Comparison of ENCODE assay signal across 20 cellular contexts in genomic region chr1:18736958-18737357, GRCh38.
"Had no signal": no experiment of that assay in that cellular context is flagged by ENCODE, and none has a peak within 500 bp of the region (broad histone marks: within the 10 kb centered on the region; RNA-seq: fewer than 3 reads in every experiment).

No MANE protein-coding gene starts in this region.

- DNase-seq: colonic mucosa; dermis blood vessel endothelial cell; erythroblast; foreskin keratinocyte; immature natural killer cell; left lung; lower lobe of right lung; midbrain; right lobe of liver; stimulated activated CD4-positive, alpha-beta T cell treated with anti-CD3 and anti-CD28 coated beads, Interleukin-15, amount 100 ng/mL, for 24 hours; stimulated activated CD4-positive, alpha-beta T cell treated with anti-CD3 and anti-CD28 coated beads, Interleukin-1b, Interleukin-23, amount 100 ng/mL, for 48 hours; stimulated activated CD4-positive, alpha-beta T cell treated with anti-CD3 and anti-CD28 coated beads, Interleukin-4, amount 100 ng/mL, for 24 hours; stimulated activated naive CD8-positive, alpha-beta T cell treated with anti-CD3 and anti-CD28 coated beads, Interleukin-15, amount 100 ng/mL, for 72 hours; testis had no signal

- H3K27me3 ChIP-seq: colonic mucosa, right lobe of liver, testis had no signal

- H3K4me3 ChIP-seq: colonic mucosa, left lung, lower lobe of right lung, prostate gland, right lobe of liver, testis, tibial nerve had no signal

- H3K27ac ChIP-seq: colonic mucosa, foreskin keratinocyte, left lung, lower lobe of right lung, parathyroid adenoma, prostate gland, right lobe of liver, testis, tibial nerve had no signal

- H3K4me3 Mint-ChIP-seq: immature natural killer cell; memory B cell; natural killer cell treated with Interleukin-12 subunit alpha and Interleukin-12 subunit beta and Interleukin-15 and Interleukin-18, amount 100 ng/mL, for 72 hours; stimulated activated memory B cell treated with anti-CD40 and anti-IgM and Interleukin-4, amounts not matched to agents 10 μg/mL and 1 μg/mL and 100 μg/mL, for 72 hours; stimulated activated naive CD8-positive, alpha-beta T cell treated with anti-CD3 and anti-CD28 coated beads, Interleukin-15, amount 100 ng/mL, for 72 hours had no signal

- H2AFZ ChIP-seq: parathyroid adenoma had no signal

- H3K9me3 Mint-ChIP-seq: immature natural killer cell; natural killer cell treated with Interleukin-12 subunit alpha and Interleukin-12 subunit beta and Interleukin-15 and Interleukin-18, amount 100 ng/mL, for 72 hours; stimulated activated naive CD8-positive, alpha-beta T cell treated with anti-CD3 and anti-CD28 coated beads, Interleukin-15, amount 100 ng/mL, for 72 hours had no signal

- H3K9ac ChIP-seq: parathyroid adenoma had no signal

- H3K4me1 ChIP-seq: colonic mucosa, foreskin keratinocyte, left lung, lower lobe of right lung, parathyroid adenoma, prostate gland, right lobe of liver, testis, tibial nerve had no signal

- ATAC-seq: foreskin keratinocyte; left lung; lower lobe of right lung; natural killer cell treated with Interleukin-12 subunit alpha and Interleukin-12 subunit beta and Interleukin-15 and Interleukin-18, amount 100 ng/mL, for 72 hours; right lobe of liver; stimulated activated memory B cell treated with anti-CD40 and anti-IgM and Interleukin-4, amounts not matched to agents 10 μg/mL and 1 μg/mL and 100 μg/mL, for 72 hours; stimulated activated naive CD8-positive, alpha-beta T cell treated with anti-CD3 and anti-CD28 coated beads, Interleukin-15, amount 100 ng/mL, for 72 hours had no signal

- H3K9me3 ChIP-seq: colonic mucosa, left lung, lower lobe of right lung, prostate gland, right lobe of liver, testis, tibial nerve had no signal

- H3K36me3 Mint-ChIP-seq: immature natural killer cell; memory B cell; natural killer cell treated with Interleukin-12 subunit alpha and Interleukin-12 subunit beta and Interleukin-15 and Interleukin-18, amount 100 ng/mL, for 72 hours; stimulated activated memory B cell treated with anti-CD40 and anti-IgM and Interleukin-4, amounts not matched to agents 10 μg/mL and 1 μg/mL and 100 μg/mL, for 72 hours had no signal

- H3K36me3 ChIP-seq: colonic mucosa, left lung, lower lobe of right lung, prostate gland, right lobe of liver, tibial nerve had no signal

- H3K27ac Mint-ChIP-seq: immature natural killer cell; memory B cell; natural killer cell treated with Interleukin-12 subunit alpha and Interleukin-12 subunit beta and Interleukin-15 and Interleukin-18, amount 100 ng/mL, for 72 hours; stimulated activated memory B cell treated with anti-CD40 and anti-IgM and Interleukin-4, amounts not matched to agents 10 μg/mL and 1 μg/mL and 100 μg/mL, for 72 hours; stimulated activated naive CD8-positive, alpha-beta T cell treated with anti-CD3 and anti-CD28 coated beads, Interleukin-15, amount 100 ng/mL, for 72 hours had no signal

- H3K4me1 Mint-ChIP-seq: immature natural killer cell; memory B cell; stimulated activated memory B cell treated with anti-CD40 and anti-IgM and Interleukin-4, amounts not matched to agents 10 μg/mL and 1 μg/mL and 100 μg/mL, for 72 hours; stimulated activated naive CD8-positive, alpha-beta T cell treated with anti-CD3 and anti-CD28 coated beads, Interleukin-15, amount 100 ng/mL, for 72 hours had no signal
